Comparison of ENCODE assay signal across 16 cellular contexts in the genomic region with DNA sequence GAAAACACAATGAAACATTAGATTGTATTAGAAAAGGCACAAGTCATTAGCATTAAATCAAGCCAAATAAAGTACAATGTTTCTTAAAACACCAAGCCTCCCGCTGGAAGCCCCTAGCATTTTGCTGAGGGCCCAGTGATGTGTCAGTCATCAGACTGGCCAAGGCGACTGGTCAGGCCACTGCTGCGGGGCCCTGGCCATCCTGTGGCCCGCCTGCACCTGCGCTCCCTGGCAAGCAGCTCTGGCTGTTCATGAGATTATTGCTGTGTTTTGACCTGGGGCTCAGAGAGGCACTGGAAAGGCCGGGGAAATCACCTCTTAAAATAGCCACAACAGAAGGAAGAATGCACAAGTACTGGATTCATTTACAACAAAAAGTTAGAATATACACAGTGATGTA.
"Had no signal": no experiment of that assay in that cellular context is flagged by ENCODE, and none has a peak within 500 bp of the region (broad histone marks: within the 10 kb centered on the region; RNA-seq: fewer than 3 reads in every experiment).

No MANE protein-coding gene starts in this region.

- H3K36me3 ChIP-seq: pancreas had no signal

- H3K27me3 Mint-ChIP-seq: central memory CD8-positive, alpha-beta T cell had no signal

- H3K9me3 ChIP-seq: body of pancreas, gastroesophageal sphincter, left lung, pancreas, tibial artery, vagina had no signal

- H3K4me3 Mint-ChIP-seq: activated T-cell treated with anti-CD3 and anti-CD28 coated beads, Interleukin-2, amount 50 U/mL, for 4 hours; central memory CD8-positive, alpha-beta T cell; neural crest cell had no signal

- ATAC-seq: activated T-cell treated with anti-CD3 and anti-CD28 coated beads, Interleukin-2, amount 50 U/mL, for 4 hours; body of pancreas; gastroesophageal sphincter; pancreas had no signal

- H3K4me3 ChIP-seq: body of pancreas, gastroesophageal sphincter, left lung, pancreas, tibial artery, vagina had no signal

- H3K27me3 ChIP-seq: body of pancreas, gastroesophageal sphincter, left lung, pancreas, tibial artery, vagina had no signal

- DNase-seq: activated CD4-positive, alpha-beta T cell treated with anti-CD3 and anti-CD28 coated beads for 48 hours; activated naive CD4-positive, alpha-beta T cell treated with Interleukin-2 at 50 U/mL for 16 hours; activated T-cell treated with anti-CD3 and anti-CD28 coated beads, Interleukin-2, amount 50 U/mL, for 4 hours; body of pancreas; effector memory CD4-positive, alpha-beta T cell; left lung; pancreas; stimulated activated CD4-positive, alpha-beta T cell treated with anti-CD3 and anti-CD28 coated beads, Interleukin-4, amount 100 ng/mL, for 1 hour; stimulated activated CD8-positive, alpha-beta memory T cell treated with anti-CD3 and anti-CD28 coated beads, Interleukin-4, amount 100 ng/mL, for 48 hours; tibial artery had no signal

- H3K4me1 Mint-ChIP-seq: neural crest cell had no signal

- H3K27ac ChIP-seq: body of pancreas, epithelial cell of prostate, gastroesophageal sphincter, left lung, pancreas, tibial artery, vagina had no signal

- FAIRE-seq: keratinocyte, pancreas had no signal

- H3K9me3 Mint-ChIP-seq: activated T-cell treated with anti-CD3 and anti-CD28 coated beads, Interleukin-2, amount 50 U/mL, for 4 hours; central memory CD8-positive, alpha-beta T cell; neural crest cell had no signal

- H3K4me1 ChIP-seq: body of pancreas, pancreas, tibial artery, vagina had no signal
